Comparison of ENCODE assay signal across 24 cellular contexts in the genomic region with DNA sequence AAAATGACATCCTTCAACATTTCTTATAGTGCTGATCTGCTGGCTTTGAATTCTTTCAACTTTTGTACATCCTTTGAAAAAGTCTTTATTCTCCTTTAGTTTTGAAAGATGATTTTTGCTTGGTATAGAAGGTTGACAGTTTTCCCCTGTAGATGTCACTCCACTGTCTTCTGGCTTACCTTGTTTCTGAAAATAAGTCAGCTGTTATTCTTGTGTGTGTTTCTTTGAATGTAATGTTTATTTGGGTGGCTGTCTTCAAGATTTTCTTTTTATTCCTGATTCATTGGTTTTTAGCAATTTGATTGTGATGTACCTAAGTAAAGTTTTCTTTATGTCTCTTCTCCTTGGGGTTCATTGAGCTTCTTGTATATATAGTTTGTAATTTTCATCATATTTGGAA. TPM values are rescaled to one million over a fixed set of nuclear protein-coding genes. Genes with fewer than 3 reads are reported as not detected.
DNase-seq lines count a peak whose midpoint lies in the region; ATAC-seq and TF ChIP-seq lines count a peak whose summit lies in the region.
"Had no signal": no experiment of that assay in that cellular context is flagged by ENCODE, and none has a peak within 500 bp of the region (broad histone marks: within the 10 kb centered on the region; RNA-seq: fewer than 3 reads in every experiment).

No MANE protein-coding gene starts in this region.

- CTCF ChIA-PET in HCT116 (lab: Charles Lee) = no interaction called here

- H3K9me3 ChIP-seq in HCT116 (ENCODE audit: control insufficient read depth in 1 of 2, insufficient read depth in 1 of 2, low read depth in 1 of 2, low read length in 2 of 2) = peaks cover 0 to 13% of the 10 kb centered on the region in 2 experiments; a peak in 1 of 4 replicates
- H3K9me3 ChIP-seq: colonic mucosa, SK-N-SH had no signal

- POLR2A ChIA-PET in HCT116 (lab: Charles Lee) = no interaction called here

- H4K20me1 ChIP-seq in HCT116 (ENCODE audit: insufficient read depth) = no peaks in the 10 kb centered on the region

- no peak overlapping the region for H3K9ac ChIP-seq in HCT116 (ENCODE audit: low read length)
- H3K9ac ChIP-seq: BLaER1 treated with 17β-estradiol and CSF1 and Interleukin-3, amounts not matched to agents 10 nM and 100 nM; SK-N-SH had no signal

- H3K36me3 Mint-ChIP-seq in activated T-cell treated with anti-CD3 and anti-CD28 coated beads, Interleukin-2, amount 50 U/mL, for 24 hours (ENCODE audit: low read depth) = peaks cover 90% of the 10 kb centered on the region
- H3K36me3 Mint-ChIP-seq in activated T-cell treated with anti-CD3 and anti-CD28 coated beads, Interleukin-2, amount 50 U/mL, for 4 hours (ENCODE audit: insufficient read depth) = peaks cover 45% of the 10 kb centered on the region
- peaks cover 80% of the 10 kb centered on the region for H3K36me3 Mint-ChIP-seq in activated T-helper 2 cell treated with anti-CD3 and anti-CD28 coated beads, Interferon-gamma antibody, Interleukin-2, Interleukin-4, amounts not matched to agents 10 μg/mL and 5 μg/mL and 100 μg/mL, durations not matched to agents 14 hours and 24 hours and 36 hours (ENCODE audit: low read depth)
- H3K36me3 Mint-ChIP-seq in stimulated activated effector memory CD8-positive, alpha-beta T cell treated with anti-CD3 and anti-CD28 coated beads, Interleukin-12 subunit alpha, Interleukin-12 subunit beta, amount 100 ng/mL, for 72 hours = no peaks in the 10 kb centered on the region

- BruUV-seq in HCT116 (replicated peaks; lab: Mats Ljungman, UMichigan) = no TSS peak

- H3K27ac ChIP-seq in HCT116 (ENCODE audit: low read depth, low read length) = no peak overlapping the region
- H3K27ac ChIP-seq: BLaER1 treated with 17β-estradiol and CSF1 and Interleukin-3, amounts not matched to agents 10 nM and 100 nM; colonic mucosa; epithelial cell of prostate had no signal

- no peaks in the 10 kb centered on the region for H3K9me2 ChIP-seq in HCT116 (ENCODE audit: insufficient read depth)

- no peak for TF ChIP-seq POLR2A in HCT116 (IDR thresholded peaks at IDR 0.05; ENCODE audit: borderline replicate concordance, extremely low read depth, insufficient read depth, insufficient read length)

- no peak for DNase-seq in activated T-cell treated with anti-CD3 and anti-CD28 coated beads, Interleukin-2, amount 50 U/mL, for 24 hours
- no peak for DNase-seq in activated T-cell treated with anti-CD3 and anti-CD28 coated beads, Interleukin-2, amount 50 U/mL, for 4 hours
- DNase-seq in HCT116 (ENCODE audit: low read depth, low spot score) = no peak
- DNase-seq in activated T-helper 2 cell treated with anti-CD3 and anti-CD28 coated beads, Interferon-gamma antibody, Interleukin-2, Interleukin-4, amounts not matched to agents 10 μg/mL and 5 μg/mL and 100 μg/mL, durations not matched to agents 14 hours and 24 hours and 36 hours (ENCODE audit: low spot score) = no peak
- no peak for DNase-seq in stimulated activated effector memory CD8-positive, alpha-beta T cell treated with anti-CD3 and anti-CD28 coated beads, Interleukin-12 subunit alpha, Interleukin-12 subunit beta, amount 100 ng/mL, for 72 hours (ENCODE audit: low spot score in 2 of 2)
- DNase-seq: activated naive CD4-positive, alpha-beta T cell treated with anti-CD3 and anti-CD28 coated beads, Interleukin-2, amount 10 ng/mL, durations not matched to agents 7 days and 5 days; Calu3; colonic mucosa; effector CD8-positive, alpha-beta T cell; Karpas-422; NCI-H1048; NCI-H1694; NCI-H510A; PC-3; SK-N-SH; stimulated activated CD4-positive, alpha-beta T cell treated with anti-CD3 and anti-CD28 coated beads, Interleukin-1b, Interleukin-23, amount 100 ng/mL, for 48 hours; stimulated activated CD8-positive, alpha-beta memory T cell treated with anti-CD3 and anti-CD28 coated beads, Interleukin-4, amount 100 ng/mL, for 48 hours; trophoblast cell had no signal

- no peak overlapping the region for H2AFZ ChIP-seq in HCT116 (ENCODE audit: low read depth, low read length, poor library complexity, severe bottlenecking)

- TF ChIP-seq RAD21 in HCT116 (IDR thresholded peaks at IDR 0.05; ENCODE audit: low read depth) = no peak

- ATAC-seq in activated T-cell treated with anti-CD3 and anti-CD28 coated beads, Interleukin-2, amount 50 U/mL, for 4 hours = no peak
- ATAC-seq in HCT116 (no peak), HG02973 (IDR thresholded peaks at IDR 0.05; ENCODE audit: unreplicated experiment) (no peak), HG03097 (IDR thresholded peaks at IDR 0.05; ENCODE audit: low FRiP score, unreplicated experiment) (no peak)
- ATAC-seq in stimulated activated effector memory CD8-positive, alpha-beta T cell treated with anti-CD3 and anti-CD28 coated beads, Interleukin-12 subunit alpha, Interleukin-12 subunit beta, amount 100 ng/mL, for 72 hours = no peak
- ATAC-seq: PC-3 had no signal

- RAD21 ChIA-PET in HCT116 (lab: Charles Lee; ENCODE audit: low non-redundant PET in 1 of 2, low total read pairs in 2 of 2, uncharacterized antibody in 2 of 2, unreplicated experiment in 2 of 2) = no interaction called here

- peaks cover 11% of the 10 kb centered on the region for H3K4me1 Mint-ChIP-seq in activated T-cell treated with anti-CD3 and anti-CD28 coated beads, Interleukin-2, amount 50 U/mL, for 24 hours (ENCODE audit: low read depth)
- H3K4me1 Mint-ChIP-seq in activated T-cell treated with anti-CD3 and anti-CD28 coated beads, Interleukin-2, amount 50 U/mL, for 4 hours (ENCODE audit: low read depth) = peaks cover 3% of the 10 kb centered on the region
- peaks cover 9% of the 10 kb centered on the region for H3K4me1 Mint-ChIP-seq in activated T-helper 2 cell treated with anti-CD3 and anti-CD28 coated beads, Interferon-gamma antibody, Interleukin-2, Interleukin-4, amounts not matched to agents 10 μg/mL and 5 μg/mL and 100 μg/mL, durations not matched to agents 14 hours and 24 hours and 36 hours (ENCODE audit: low read depth)
- no peaks in the 10 kb centered on the region for H3K4me1 Mint-ChIP-seq in stimulated activated effector memory CD8-positive, alpha-beta T cell treated with anti-CD3 and anti-CD28 coated beads, Interleukin-12 subunit alpha, Interleukin-12 subunit beta, amount 100 ng/mL, for 72 hours
- H3K4me1 Mint-ChIP-seq: nephron had no signal

- H3K4me3 Mint-ChIP-seq in activated T-cell treated with anti-CD3 and anti-CD28 coated beads, Interleukin-2, amount 50 U/mL, for 24 hours = no peak overlapping the region
- H3K4me3 Mint-ChIP-seq in activated T-cell treated with anti-CD3 and anti-CD28 coated beads, Interleukin-2, amount 50 U/mL, for 4 hours = no peak overlapping the region
- no peak overlapping the region for H3K4me3 Mint-ChIP-seq in activated T-helper 2 cell treated with anti-CD3 and anti-CD28 coated beads, Interferon-gamma antibody, Interleukin-2, Interleukin-4, amounts not matched to agents 10 μg/mL and 5 μg/mL and 100 μg/mL, durations not matched to agents 14 hours and 24 hours and 36 hours (ENCODE audit: low read depth)
- no peak overlapping the region for H3K4me3 Mint-ChIP-seq in stimulated activated effector memory CD8-positive, alpha-beta T cell treated with anti-CD3 and anti-CD28 coated beads, Interleukin-12 subunit alpha, Interleukin-12 subunit beta, amount 100 ng/mL, for 72 hours
- H3K4me3 Mint-ChIP-seq: activated naive CD4-positive, alpha-beta T cell treated with anti-CD3 and anti-CD28 coated beads, Interleukin-2, amount 10 ng/mL, durations not matched to agents 7 days and 5 days; nephron had no signal

- no peaks in the 10 kb centered on the region for H3K27me3 Mint-ChIP-seq in activated T-cell treated with anti-CD3 and anti-CD28 coated beads, Interleukin-2, amount 50 U/mL, for 24 hours
- no peaks in the 10 kb centered on the region for H3K27me3 Mint-ChIP-seq in activated T-cell treated with anti-CD3 and anti-CD28 coated beads, Interleukin-2, amount 50 U/mL, for 4 hours (ENCODE audit: low read depth)
- H3K27me3 Mint-ChIP-seq in activated T-helper 2 cell treated with anti-CD3 and anti-CD28 coated beads, Interferon-gamma antibody, Interleukin-2, Interleukin-4, amounts not matched to agents 10 μg/mL and 5 μg/mL and 100 μg/mL, durations not matched to agents 14 hours and 24 hours and 36 hours (ENCODE audit: low read depth) = no peaks in the 10 kb centered on the region
- H3K27me3 Mint-ChIP-seq: activated naive CD4-positive, alpha-beta T cell treated with anti-CD3 and anti-CD28 coated beads, Interleukin-2, amount 10 ng/mL, durations not matched to agents 7 days and 5 days had no signal

- H3K27ac Mint-ChIP-seq in activated T-cell treated with anti-CD3 and anti-CD28 coated beads, Interleukin-2, amount 50 U/mL, for 24 hours = peak overlapping the region; percentile 57
- peak overlapping the region; percentile 7 for H3K27ac Mint-ChIP-seq in activated T-helper 2 cell treated with anti-CD3 and anti-CD28 coated beads, Interferon-gamma antibody, Interleukin-2, Interleukin-4, amounts not matched to agents 10 μg/mL and 5 μg/mL and 100 μg/mL, durations not matched to agents 14 hours and 24 hours and 36 hours
- H3K27ac Mint-ChIP-seq in stimulated activated effector memory CD8-positive, alpha-beta T cell treated with anti-CD3 and anti-CD28 coated beads, Interleukin-12 subunit alpha, Interleukin-12 subunit beta, amount 100 ng/mL, for 72 hours = peak overlapping the region; percentile 36
- H3K27ac Mint-ChIP-seq: activated naive CD4-positive, alpha-beta T cell treated with anti-CD3 and anti-CD28 coated beads, Interleukin-2, amount 10 ng/mL, durations not matched to agents 7 days and 5 days; nephron had no signal

- no peak for TF ChIP-seq CTCF in HCT116 (IDR thresholded peaks at IDR 0.05 in 2 of 3, conservative IDR thresholded peaks at IDR 0.05 in 1 of 3; ENCODE audit: borderline replicate concordance in 1 of 3, insufficient read depth in 1 of 3, low read depth in 2 of 3, low read length in 2 of 3)

- no peak overlapping the region for H3K4me3 ChIP-seq in HCT116 (replicated peaks in 1 of 2; ENCODE audit: low read depth in 1 of 2, low read length in 2 of 2)
- H3K4me3 ChIP-seq: BLaER1 treated with 17β-estradiol and CSF1 and Interleukin-3, amounts not matched to agents 10 nM and 100 nM; colonic mucosa; smooth muscle cell had no signal

- H3K4me2 ChIP-seq in HCT116 (ENCODE audit: low read length) = no peak overlapping the region
- H3K4me2 ChIP-seq: BLaER1 treated with 17β-estradiol and CSF1 and Interleukin-3, amounts not matched to agents 10 nM and 100 nM; SK-N-SH; smooth muscle cell had no signal

- no peaks in the 10 kb centered on the region for H3K4me1 ChIP-seq in HCT116 (ENCODE audit: control insufficient read depth in 1 of 2, insufficient read depth in 2 of 2, low read length in 2 of 2)
- H3K4me1 ChIP-seq: BLaER1 treated with 17β-estradiol and CSF1 and Interleukin-3, amounts not matched to agents 10 nM and 100 nM; colonic mucosa had no signal

- intact Hi-C loops in HCT116 (cut with micrococcal nuclease) = no loop called here
- intact Hi-C loops in activated T-helper 2 cell treated with anti-CD3 and anti-CD28 coated beads, Interferon-gamma antibody, Interleukin-2, Interleukin-4, amounts not matched to agents 10 μg/mL and 5 μg/mL and 100 μg/mL, durations not matched to agents 14 hours and 24 hours and 36 hours (cut with micrococcal nuclease) = no loop called here

- H3K79me2 ChIP-seq in HCT116 (ENCODE audit: insufficient read depth, low read length) = peaks cover 11% of the 10 kb centered on the region

- no peaks in the 10 kb centered on the region for H3K27me3 ChIP-seq in HCT116 (ENCODE audit: insufficient read depth, low read length)
- H3K27me3 ChIP-seq: BLaER1 treated with 17β-estradiol and CSF1 and Interleukin-3, amounts not matched to agents 10 nM and 100 nM; colonic mucosa had no signal

- H3K36me3 ChIP-seq in HCT116 (ENCODE audit: control insufficient read depth in 1 of 2, insufficient read depth in 2 of 2, low read length in 2 of 2) = peaks cover 18 to 52% of the 10 kb centered on the region in 2 experiments

- peaks cover 5% of the 10 kb centered on the region for H3K9me3 Mint-ChIP-seq in activated T-cell treated with anti-CD3 and anti-CD28 coated beads, Interleukin-2, amount 50 U/mL, for 24 hours
- H3K9me3 Mint-ChIP-seq in activated T-cell treated with anti-CD3 and anti-CD28 coated beads, Interleukin-2, amount 50 U/mL, for 4 hours = peaks cover 9% of the 10 kb centered on the region
- peaks cover 12% of the 10 kb centered on the region for H3K9me3 Mint-ChIP-seq in activated T-helper 2 cell treated with anti-CD3 and anti-CD28 coated beads, Interferon-gamma antibody, Interleukin-2, Interleukin-4, amounts not matched to agents 10 μg/mL and 5 μg/mL and 100 μg/mL, durations not matched to agents 14 hours and 24 hours and 36 hours
- peaks cover 8% of the 10 kb centered on the region for H3K9me3 Mint-ChIP-seq in stimulated activated effector memory CD8-positive, alpha-beta T cell treated with anti-CD3 and anti-CD28 coated beads, Interleukin-12 subunit alpha, Interleukin-12 subunit beta, amount 100 ng/mL, for 72 hours

RNA-seq across cellular contexts. Expression of gene ACTR3, which starts 47.6 kb away (rescaled TPM):
- total RNA-seq in activated T-cell treated with anti-CD3 and anti-CD28 coated beads, Interleukin-2, amount 50 U/mL, for 4 hours = 100 to 1,000 TPM; 517 to 534 (median 529) TPM
- total RNA-seq in HCT116 (2021; ENCODE audit: unreplicated experiment) = 232 TPM
- 152 and 169 TPM in 2 replicates for polyA plus RNA-seq in HCT116 (2012)
- 521 and 530 TPM in 2 replicates for total RNA-seq in activated T-helper 2 cell treated with anti-CD3 and anti-CD28 coated beads, Interferon-gamma antibody, Interleukin-2, Interleukin-4, amounts not matched to agents 10 μg/mL and 5 μg/mL and 100 μg/mL, durations not matched to agents 14 hours and 24 hours and 36 hours

Comparison
In these comparisons a context has a peak if more than half of its experiments do, and no peak if none do; other contexts are left out.
1. H3K27ac Mint-ChIP-seq: peak in every context shown above with its lines; median percentile 57 in activated T-cell treated with anti-CD3 and anti-CD28 coated beads, Interleukin-2, amount 50 U/mL, for 24 hours; 36 in stimulated activated effector memory CD8-positive, alpha-beta T cell treated with anti-CD3 and anti-CD28 coated beads, Interleukin-12 subunit alpha, Interleukin-12 subunit beta, amount 100 ng/mL, for 72 hours; 7 in activated T-helper 2 cell treated with anti-CD3 and anti-CD28 coated beads, Interferon-gamma antibody, Interleukin-2, Interleukin-4, amounts not matched to agents 10 μg/mL and 5 μg/mL and 100 μg/mL, durations not matched to agents 14 hours and 24 hours and 36 hours.